ENCODE assay signal across 1 cellular context in the genomic region with DNA sequence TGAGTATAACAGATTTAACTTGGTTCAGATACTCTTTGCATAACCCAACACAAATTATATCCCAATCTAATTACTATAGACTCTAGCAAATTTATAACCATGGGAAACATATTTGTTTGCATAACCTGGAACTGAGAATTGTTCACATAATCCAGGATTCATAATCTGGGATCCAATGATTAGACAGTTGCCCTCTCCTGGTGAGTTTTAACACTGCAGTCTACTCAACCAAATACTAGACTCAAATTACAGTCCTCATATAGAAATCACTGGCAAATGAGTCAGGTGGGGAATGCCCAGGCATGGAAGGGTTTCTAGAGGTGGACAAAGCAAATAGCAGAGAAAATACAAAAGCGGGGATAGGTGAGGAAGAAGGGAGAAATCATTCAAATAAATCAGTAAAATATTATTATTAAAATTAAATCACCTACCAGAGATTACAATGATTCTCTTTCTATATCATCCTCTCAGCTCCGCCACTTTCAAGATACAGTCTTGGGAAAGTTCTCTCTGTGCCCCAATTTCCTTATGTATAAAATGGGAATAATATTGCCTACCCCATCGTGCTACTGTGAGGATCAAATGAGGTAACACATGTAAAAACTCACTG.
TF ChIP-seq lines count a peak whose summit lies in the region.

No MANE protein-coding gene starts in this region.

TF ChIP-seq in IMR-90, 13 proteins besides CTCF, POLR2A, EP300 and RAD21:
- TF ChIP-seq MAZ (IDR thresholded peaks at IDR 0.05; ENCODE audit: borderline replicate concordance, low read depth, low read length), result no peak
- TF ChIP-seq, protein P1, sequence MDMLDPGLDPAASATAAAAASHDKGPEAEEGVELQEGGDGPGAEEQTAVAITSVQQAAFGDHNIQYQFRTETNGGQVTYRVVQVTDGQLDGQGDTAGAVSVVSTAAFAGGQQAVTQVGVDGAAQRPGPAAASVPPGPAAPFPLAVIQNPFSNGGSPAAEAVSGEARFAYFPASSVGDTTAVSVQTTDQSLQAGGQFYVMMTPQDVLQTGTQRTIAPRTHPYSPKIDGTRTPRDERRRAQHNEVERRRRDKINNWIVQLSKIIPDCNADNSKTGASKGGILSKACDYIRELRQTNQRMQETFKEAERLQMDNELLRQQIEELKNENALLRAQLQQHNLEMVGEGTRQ (IDR thresholded peaks at IDR 0.05; ENCODE audit: low read depth, low read length), result no peak
- peak; percentile 47; the same call in 1 of the 2 replicates for TF ChIP-seq SMC3 (IDR thresholded peaks at IDR 0.05; ENCODE audit: low read depth, low read length)
